ENCODE assay signal across 29 cellular contexts in the genomic region with DNA sequence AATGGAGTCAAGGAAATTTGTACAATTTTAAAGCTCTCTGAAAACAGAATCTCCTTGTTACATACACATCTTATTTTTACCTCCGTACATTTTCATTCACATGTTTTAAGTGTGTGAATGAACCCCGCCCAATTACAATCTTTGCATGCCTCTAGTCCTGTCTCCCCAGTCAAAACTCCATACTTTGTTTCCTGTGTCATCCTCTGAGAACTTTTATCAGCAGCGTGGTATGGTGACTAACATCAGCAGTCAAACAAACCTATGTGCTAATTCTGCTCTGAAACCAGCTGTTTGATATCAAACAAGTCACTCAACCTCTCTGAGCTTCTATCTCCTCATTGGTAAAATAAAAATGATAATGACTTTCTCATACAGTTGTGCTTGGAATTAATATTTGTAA. TPM values are rescaled to one million over a fixed set of nuclear protein-coding genes. Genes with fewer than 3 reads are reported as not detected.
DNase-seq lines count a peak whose midpoint lies in the region; ATAC-seq, FAIRE-seq and TF ChIP-seq lines count a peak whose summit lies in the region.
"Had no signal": no experiment of that assay in that cellular context is flagged by ENCODE, and none has a peak within 500 bp of the region (broad histone marks: within the 10 kb centered on the region; RNA-seq: fewer than 3 reads in every experiment).

No MANE protein-coding gene starts in this region.

- H3K18ac ChIP-seq in IMR-90 (ENCODE audit: low read depth, low read length), result no peak overlapping the region

- DNase-seq in AG08395 (ENCODE audit: low spot score) (peak; percentile 10), IMR-90 (peak; percentile 62), bronchial epithelial cell (ENCODE audit: low read depth) (peak; percentile 71), hepatic stellate cell (ENCODE audit: low spot score) (peak; percentile 41), NCI-H1436 treated with DMSO at 0.1 percent for 48 hours (lab: John Stamatoyannopoulos, UW) (no peak), testis (no peak)
- DNase-seq in naive thymus-derived CD4-positive, alpha-beta T cell, result no peak
- DNase-seq: activated CD4-positive, alpha-beta T cell treated with anti-CD3 and anti-CD28 coated beads, Interleukin-2, amount 50 U/mL, for 48 hours; activated CD4-positive, CD25-positive, alpha-beta regulatory T cell treated with anti-CD3 and anti-CD28 coated beads, Interleukin-2, amount 50 U/mL, for 72 hours; activated naive CD4-positive, alpha-beta T cell treated with Interleukin-2 at 50 U/mL for 16 hours; body of pancreas; CD4-positive, alpha-beta T cell; DND-41; effector CD4-positive, alpha-beta T cell; islet precursor cell; KG1; naive thymus-derived CD8-positive, alpha-beta T cell; NCI-H1436; NCI-H2081 treated with DMSO at 0.1 percent for 48 hours; NCI-H345; nucleus accumbens; SHP77; sigmoid colon; stimulated activated CD4-positive, alpha-beta T cell treated with anti-CD3 and anti-CD28 coated beads, Interleukin-4, amount 100 ng/mL, for 24 hours had no signal

- H3K4me1 Mint-ChIP-seq in naive thymus-derived CD4-positive, alpha-beta T cell, result no peaks in the 10 kb centered on the region
- H3K4me1 Mint-ChIP-seq: naive thymus-derived CD8-positive, alpha-beta T cell had no signal

- no peak overlapping the region for H3K56ac ChIP-seq in IMR-90 (ENCODE audit: extremely low read depth, insufficient read depth, low read length)

- no peaks in the 10 kb centered on the region for H3K36me3 ChIP-seq in IMR-90 (ENCODE audit: control insufficient read depth, insufficient read depth, low read length)
- H3K36me3 ChIP-seq in bronchial epithelial cell (ENCODE audit: control insufficient read depth, insufficient read depth, low read length), result no peaks in the 10 kb centered on the region
- H3K36me3 ChIP-seq in naive thymus-derived CD4-positive, alpha-beta T cell (ENCODE audit: control insufficient read depth in 2 of 3, insufficient read depth in 3 of 3, low read length in 3 of 3), result no peaks in the 10 kb centered on the region
- no peaks in the 10 kb centered on the region for H3K36me3 ChIP-seq in testis (ENCODE audit: low read depth, missing control alignments)
- H3K36me3 ChIP-seq: prostate gland, sigmoid colon had no signal

- no peak overlapping the region for H2AK9ac ChIP-seq in IMR-90 (replicated peaks; ENCODE audit: low read depth, low read length, poor library complexity)

- H3K9me1 ChIP-seq in IMR-90 (ENCODE audit: insufficient read depth, low read length), result no peaks in the 10 kb centered on the region

- H3K9me3 Mint-ChIP-seq in naive thymus-derived CD4-positive, alpha-beta T cell, result no peaks in the 10 kb centered on the region
- H3K9me3 Mint-ChIP-seq: CD4-positive, alpha-beta T cell; naive thymus-derived CD8-positive, alpha-beta T cell; type B pancreatic cell had no signal

- H2AK5ac ChIP-seq in IMR-90 (ENCODE audit: low read depth, low read length), result no peak overlapping the region

- dilution Hi-C loops in IMR-90 (cut with HindIII; ENCODE audit: low sequenced_read_pairs, unreplicated experiment), result no loop called here

- TF ChIP-seq POLR2A in IMR-90 (IDR thresholded peaks at IDR 0.05; ENCODE audit: low read depth, low read length) (no peak), testis (IDR thresholded peaks at IDR 0.05) (no peak)

- no peak overlapping the region for H3K9ac ChIP-seq in IMR-90 (ENCODE audit: low read depth, low read length)

- H3K27me3 ChIP-seq in IMR-90 (ENCODE audit: control insufficient read depth, insufficient read depth, low read length), result no peaks in the 10 kb centered on the region
- H3K27me3 ChIP-seq in bronchial epithelial cell (ENCODE audit: control insufficient read depth, insufficient read depth, low read length), result no peaks in the 10 kb centered on the region
- no peaks in the 10 kb centered on the region for H3K27me3 ChIP-seq in naive thymus-derived CD4-positive, alpha-beta T cell (ENCODE audit: control insufficient read depth in 2 of 2, insufficient read depth in 2 of 2, low read length in 2 of 2)
- H3K27me3 ChIP-seq in testis, result no peaks in the 10 kb centered on the region
- H3K27me3 ChIP-seq: body of pancreas, sigmoid colon had no signal

- no peak overlapping the region for H2AFZ ChIP-seq in IMR-90 (replicated peaks; ENCODE audit: low read length, poor library complexity)

- H2BK20ac ChIP-seq in IMR-90 (ENCODE audit: low read depth, low read length), result peak overlapping the region; percentile 77; the same call in 1 of the 2 replicates

- H2BK5ac ChIP-seq in IMR-90 (ENCODE audit: low read depth, low read length, poor library complexity, severe bottlenecking), result no peak overlapping the region

- no peak overlapping the region for H3K27ac Mint-ChIP-seq in naive thymus-derived CD4-positive, alpha-beta T cell
- H3K27ac Mint-ChIP-seq: CD4-positive, alpha-beta T cell; naive thymus-derived CD8-positive, alpha-beta T cell; type B pancreatic cell had no signal

- H3K4me3 ChIP-seq in IMR-90 (ENCODE audit: insufficient read depth, low read depth, low read length) (no peak overlapping the region), bronchial epithelial cell (ENCODE audit: low read depth, low read length) (no peak overlapping the region), testis (no peak overlapping the region)
- H3K4me3 ChIP-seq in naive thymus-derived CD4-positive, alpha-beta T cell (ENCODE audit: low read length), result no peak overlapping the region
- H3K4me3 ChIP-seq: body of pancreas, prostate gland, sigmoid colon had no signal

- no peak overlapping the region for H3K4ac ChIP-seq in IMR-90 (ENCODE audit: low read depth, low read length)

- H4K8ac ChIP-seq in IMR-90 (ENCODE audit: low read depth in 2 of 2, low read length in 2 of 2), result no peak overlapping the region

- H3K79me1 ChIP-seq in IMR-90 (ENCODE audit: low read depth in 1 of 2, low read length in 2 of 2), result no peaks in the 10 kb centered on the region

- H3K27ac ChIP-seq in IMR-90 (ENCODE audit: insufficient read depth, low read length), result no peak overlapping the region
- no peak overlapping the region for H3K27ac ChIP-seq in naive thymus-derived CD4-positive, alpha-beta T cell (ENCODE audit: low read depth, low read length)
- H3K27ac ChIP-seq in testis, result no peak overlapping the region
- H3K27ac ChIP-seq: body of pancreas, prostate gland, sigmoid colon had no signal

- CTCF ChIA-PET in IMR-90 (lab: Yijun Ruan, JAX), result no interaction called here
- CTCF ChIA-PET in naive thymus-derived CD4-positive, alpha-beta T cell (lab: Charles Lee), result no interaction called here

- in situ Hi-C loops in IMR-90 (cut with MboI; ENCODE audit: low sequenced_read_pairs), result no loop called here

- TF ChIP-seq CTCF in IMR-90 (conservative IDR thresholded peaks at IDR 0.05; ENCODE audit: low read depth, low read length), result no peak
- TF ChIP-seq CTCF in bronchial epithelial cell (IDR thresholded peaks at IDR 0.05; ENCODE audit: insufficient read depth, low read length, severe bottlenecking), result no peak
- no peak for TF ChIP-seq CTCF in testis (IDR thresholded peaks at IDR 0.05)

- H3K4me2 ChIP-seq in IMR-90 (ENCODE audit: low read depth, low read length), result no peak overlapping the region; the same call in 1 of the 2 replicates

- H3K4me1 ChIP-seq in IMR-90 (ENCODE audit: control insufficient read depth, insufficient read depth, low read length) (no peaks in the 10 kb centered on the region; the same call in 1 of the 2 replicates), testis (no peaks in the 10 kb centered on the region)
- H3K4me1 ChIP-seq in naive thymus-derived CD4-positive, alpha-beta T cell (ENCODE audit: control insufficient read depth in 2 of 2, insufficient read depth in 2 of 2, low read length in 2 of 2), result no peaks in the 10 kb centered on the region
- H3K4me1 ChIP-seq: body of pancreas, prostate gland, sigmoid colon had no signal

- WGBS in IMR-90 (ENCODE audit: extremely low coverage in 2 of 2, insufficient read length in 1 of 2), 2 experiments, result no CpG with 5 or more reads among the region's 3 CpGs
- WGBS in testis, 2 donors, result 83 to 86% methylated on average over 3 of the region's 3 CpGs

- no peak overlapping the region for H4K91ac ChIP-seq in IMR-90 (ENCODE audit: insufficient read depth, low read depth, low read length)

- intact Hi-C loops in IMR-90 (cut with micrococcal nuclease), result no loop called here
- intact Hi-C loops in naive thymus-derived CD4-positive, alpha-beta T cell (cut with micrococcal nuclease), result no loop called here
- intact Hi-C loops in testis (cut with DNase I; ENCODE audit: low total_unique reads), result no loop called here

- H3K4me3 Mint-ChIP-seq in naive thymus-derived CD4-positive, alpha-beta T cell, result no peak overlapping the region
- H3K4me3 Mint-ChIP-seq: CD4-positive, alpha-beta T cell; type B pancreatic cell had no signal

- BruUV-seq in IMR-90 (replicated peaks; lab: Mats Ljungman, UMichigan), result no TSS peak

- no peaks in the 10 kb centered on the region for H3K36me3 Mint-ChIP-seq in naive thymus-derived CD4-positive, alpha-beta T cell
- H3K36me3 Mint-ChIP-seq: naive thymus-derived CD8-positive, alpha-beta T cell; type B pancreatic cell had no signal

- ATAC-seq in IMR-90 (ENCODE audit: low read depth) (peak; percentile 94), GM21528 (IDR thresholded peaks at IDR 0.05; ENCODE audit: low FRiP score, unreplicated experiment) (no peak)
- no peak for ATAC-seq in naive thymus-derived CD4-positive, alpha-beta T cell
- ATAC-seq: body of pancreas; naive thymus-derived CD8-positive, alpha-beta T cell; Panc1 had no signal

- H3K9me3 ChIP-seq in IMR-90 (ENCODE audit: control insufficient read depth, insufficient read depth, low read length) (no peaks in the 10 kb centered on the region), testis (no peaks in the 10 kb centered on the region)
- H3K9me3 ChIP-seq in naive thymus-derived CD4-positive, alpha-beta T cell (ENCODE audit: control insufficient read depth in 2 of 3, low read length in 3 of 3), result no peaks in the 10 kb centered on the region
- H3K9me3 ChIP-seq: body of pancreas, prostate gland, sigmoid colon had no signal

- no peak for FAIRE-seq in bronchial epithelial cell (lab: Jason Lieb, UNC)
- FAIRE-seq: GM18507 had no signal

- POLR2A ChIA-PET in IMR-90 (lab: Charles Lee; ENCODE audit: unreplicated experiment), result no interaction called here
- POLR2A ChIA-PET in naive thymus-derived CD4-positive, alpha-beta T cell (lab: Charles Lee), result interaction anchor here (0.8 kb wide), 1 partner anchor 16 kb away, joined by 3 read pairs; a partner anchor contains a TSS

- no peaks in the 10 kb centered on the region for H4K20me1 ChIP-seq in IMR-90 (ENCODE audit: insufficient read depth, low read length)

- H3K23ac ChIP-seq in IMR-90 (ENCODE audit: low read depth, low read length), result no peak overlapping the region

- no peak for TF ChIP-seq RAD21 in IMR-90 (IDR thresholded peaks at IDR 0.05; ENCODE audit: low read length)

- no peak overlapping the region for H4K5ac ChIP-seq in IMR-90 (ENCODE audit: low read depth, low read length)

- H2BK15ac ChIP-seq in IMR-90 (ENCODE audit: low read depth, low read length), result no peak overlapping the region

- peaks cover 0 to 29% (median 8%) of the 10 kb centered on the region in 5 donors for H3K27me3 Mint-ChIP-seq in naive thymus-derived CD4-positive, alpha-beta T cell
- H3K27me3 Mint-ChIP-seq: type B pancreatic cell had no signal

- no peak overlapping the region for H3K14ac ChIP-seq in IMR-90 (replicated peaks; ENCODE audit: low read depth, low read length)

- no peak overlapping the region for H2BK120ac ChIP-seq in IMR-90 (ENCODE audit: low read depth, low read length)

RNA-seq across cellular contexts. Expression of a gene that starts 15.8 kb away (rescaled TPM):
- total RNA-seq in IMR-90 (2012; rRNA removed) (45.3 and 107 TPM in 2 replicates), bronchial epithelial cell (44.7 and 60.3 TPM in 2 replicates), testis (10 to 100 TPM; 41.7 to 83.0 TPM)
- polyA plus RNA-seq in IMR-90 (2012; rRNA removed) (32.7 and 41.0 TPM in 2 replicates), testis (ENCODE audit: insufficient read depth, low read depth, low replicate concordance) (71.3 TPM)
- polyA plus RNA-seq in IMR-90 (2012; cell fraction: cytosol; rRNA removed), result 2.9 and 4.6 TPM in 2 replicates
- 0.61 and 14.9 TPM in 2 replicates for polyA plus RNA-seq in IMR-90 (2012; cell fraction: nucleus; rRNA removed; ENCODE audit: low replicate concordance)
- total RNA-seq in naive thymus-derived CD4-positive, alpha-beta T cell, result 10 to 100 TPM; 36.0 to 85.7 (median 78.6) TPM
- polyA plus RNA-seq in naive thymus-derived CD4-positive, alpha-beta T cell, result 10 to 100 TPM; 55.9 to 84.3 TPM

Comparison
In these comparisons a context has a peak if more than half of its experiments do, and no peak if none do; other contexts are left out.
1. DNase-seq: peak in AG08395 (single experiment), IMR-90 (single experiment), bronchial epithelial cell (single experiment) and hepatic stellate cell (single experiment); none in naive thymus-derived CD4-positive, alpha-beta T cell (0 of 9), NCI-H1436 treated with DMSO at 0.1 percent for 48 hours (single experiment) and testis (single experiment).